8 cellular contexts compared by ENCODE assay signal in the genomic region with DNA sequence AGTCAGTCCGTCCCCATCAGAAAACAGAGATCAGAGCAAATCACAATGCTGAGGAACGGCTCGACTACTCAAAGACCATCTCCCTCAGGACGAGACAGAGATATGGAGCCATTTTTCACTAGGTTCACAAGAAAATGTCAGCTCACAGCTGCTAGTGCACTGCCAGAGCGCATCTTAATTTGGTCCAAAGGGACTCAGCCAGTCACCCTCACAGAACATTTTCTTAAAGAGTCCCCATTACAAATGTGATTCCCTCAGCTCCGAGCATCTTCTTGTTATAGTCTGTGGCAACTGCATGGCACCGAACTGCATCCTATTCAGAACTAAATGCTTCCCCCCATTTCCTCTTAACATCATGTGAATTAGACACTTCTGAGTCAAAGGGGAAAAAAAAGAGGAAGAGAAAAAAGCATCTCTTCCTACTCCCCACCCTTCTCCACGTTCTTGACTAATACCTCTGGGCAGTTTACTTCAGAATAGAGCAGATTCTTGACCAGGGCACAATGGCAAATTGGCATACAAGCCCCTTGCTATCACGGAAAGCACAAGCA.
A peak's percentile ranks its signal among the peaks of the same experiment; 100 is the strongest.
DNase-seq lines count a peak whose midpoint lies in the region; ATAC-seq, FAIRE-seq and TF ChIP-seq lines count a peak whose summit lies in the region.

No MANE protein-coding gene starts in this region.

- H3K27me3 Mint-ChIP-seq in neural progenitor cell (ENCODE audit: insufficient read depth, low read depth): peaks cover 2% of the 10 kb centered on the region
- peaks cover 3% of the 10 kb centered on the region for H3K27me3 Mint-ChIP-seq in activated T-helper 2 cell treated with anti-CD3 and anti-CD28 coated beads, Interferon-gamma antibody, Interleukin-2, Interleukin-4, amounts not matched to agents 10 μg/mL and 5 μg/mL and 100 μg/mL, durations not matched to agents 14 hours and 24 hours and 36 hours (ENCODE audit: low read depth)

- H3K4me1 Mint-ChIP-seq in neural progenitor cell: peaks cover 16% of the 10 kb centered on the region
- no peaks in the 10 kb centered on the region for H3K4me1 Mint-ChIP-seq in activated T-helper 2 cell treated with anti-CD3 and anti-CD28 coated beads, Interferon-gamma antibody, Interleukin-2, Interleukin-4, amounts not matched to agents 10 μg/mL and 5 μg/mL and 100 μg/mL, durations not matched to agents 14 hours and 24 hours and 36 hours (ENCODE audit: low read depth)

- H3K9me3 Mint-ChIP-seq in neural progenitor cell: no peaks in the 10 kb centered on the region
- no peaks in the 10 kb centered on the region for H3K9me3 Mint-ChIP-seq in activated T-helper 2 cell treated with anti-CD3 and anti-CD28 coated beads, Interferon-gamma antibody, Interleukin-2, Interleukin-4, amounts not matched to agents 10 μg/mL and 5 μg/mL and 100 μg/mL, durations not matched to agents 14 hours and 24 hours and 36 hours

- H3K4me2 ChIP-seq in GM12878 (ENCODE audit: control insufficient read depth, insufficient read depth): no peak overlapping the region
- peak overlapping the region; percentile 77 for H3K4me2 ChIP-seq in neural progenitor cell
- H3K4me2 ChIP-seq in PC-9: no peak overlapping the region

- no peaks in the 10 kb centered on the region for H3K9me2 ChIP-seq in PC-9 (ENCODE audit: insufficient read depth)

- CTCF ChIA-PET in GM12878 (lab: Yijun Ruan, JAX) (no interaction called here), PC-9 (lab: Charles Lee) (no interaction called here)

- H3K27ac ChIP-seq in GM12878 (ENCODE audit: control insufficient read depth, insufficient read depth): no peak overlapping the region
- no peak overlapping the region for H3K27ac ChIP-seq in neural progenitor cell
- no peak overlapping the region for H3K27ac ChIP-seq in PC-9

- H3K36me3 Mint-ChIP-seq in neural progenitor cell: no peaks in the 10 kb centered on the region
- H3K36me3 Mint-ChIP-seq in activated T-helper 2 cell treated with anti-CD3 and anti-CD28 coated beads, Interferon-gamma antibody, Interleukin-2, Interleukin-4, amounts not matched to agents 10 μg/mL and 5 μg/mL and 100 μg/mL, durations not matched to agents 14 hours and 24 hours and 36 hours (ENCODE audit: low read depth): no peaks in the 10 kb centered on the region

- BruUV-seq in GM12878 (replicated peaks; lab: Mats Ljungman, UMichigan) (no TSS peak), PC-9 (replicated peaks; lab: Mats Ljungman, UMichigan) (no TSS peak)

- TF ChIP-seq POLR2A in GM12878 (IDR thresholded peaks at IDR 0.05; ENCODE audit: low read depth, low read length): no peak

- no peak overlapping the region for H3K4me3 Mint-ChIP-seq in neural progenitor cell
- no peak overlapping the region for H3K4me3 Mint-ChIP-seq in activated T-helper 2 cell treated with anti-CD3 and anti-CD28 coated beads, Interferon-gamma antibody, Interleukin-2, Interleukin-4, amounts not matched to agents 10 μg/mL and 5 μg/mL and 100 μg/mL, durations not matched to agents 14 hours and 24 hours and 36 hours (ENCODE audit: low read depth)

- in situ Hi-C loops in GM12878 (cut with MboI): no loop called here

- RAD21 ChIA-PET in GM12878 (lab: Charles Lee; ENCODE audit: unreplicated experiment): no interaction called here

- H2AFZ ChIP-seq in GM12878 (ENCODE audit: control insufficient read depth, low read depth, low read length): no peak overlapping the region
- peak overlapping the region; percentile 92 for H2AFZ ChIP-seq in neural progenitor cell (replicated peaks)
- H2AFZ ChIP-seq in PC-9: no peak overlapping the region

- peak; percentile 84 for ATAC-seq in GM19468 (IDR thresholded peaks at IDR 0.05; ENCODE audit: extremely low read depth, unreplicated experiment)
- peak; percentile 78 for ATAC-seq in HG03457 (IDR thresholded peaks at IDR 0.05; ENCODE audit: unreplicated experiment)
- peak; percentile 94 for ATAC-seq in GM12878

- no peaks in the 10 kb centered on the region for H3K79me2 ChIP-seq in GM12878 (ENCODE audit: control insufficient read depth, insufficient read depth, low read length)
- no peaks in the 10 kb centered on the region for H3K79me2 ChIP-seq in neural progenitor cell (ENCODE audit: low read depth)
- no peaks in the 10 kb centered on the region for H3K79me2 ChIP-seq in PC-9 (ENCODE audit: low read depth)

- H3K27ac Mint-ChIP-seq in neural progenitor cell: no peak overlapping the region
- H3K27ac Mint-ChIP-seq in activated T-helper 2 cell treated with anti-CD3 and anti-CD28 coated beads, Interferon-gamma antibody, Interleukin-2, Interleukin-4, amounts not matched to agents 10 μg/mL and 5 μg/mL and 100 μg/mL, durations not matched to agents 14 hours and 24 hours and 36 hours: no peak overlapping the region

- H4K20me1 ChIP-seq in GM12878 (ENCODE audit: control insufficient read depth, insufficient read depth) (no peaks in the 10 kb centered on the region), neural progenitor cell (ENCODE audit: low read depth) (no peaks in the 10 kb centered on the region), PC-9 (ENCODE audit: insufficient read depth) (no peaks in the 10 kb centered on the region)

- TF ChIP-seq EP300 in GM12878 (IDR thresholded peaks at IDR 0.05; ENCODE audit: borderline replicate concordance in 1 of 2, control insufficient read depth in 1 of 2, low read depth in 2 of 2, low read length in 2 of 2): peak in 1 of 2 experiments; percentile 48; a peak in 1 of 4 replicates

- no peaks in the 10 kb centered on the region; a peak in 1 of 4 replicates for H3K27me3 ChIP-seq in GM12878 (replicated peaks in 1 of 2; ENCODE audit: control insufficient read depth in 2 of 2, insufficient read depth in 2 of 2, low read length in 1 of 2)
- peaks cover 7% of the 10 kb centered on the region for H3K27me3 ChIP-seq in neural progenitor cell
- no peaks in the 10 kb centered on the region for H3K27me3 ChIP-seq in PC-9 (ENCODE audit: insufficient read depth, low read depth)

- H3K4me3 ChIP-seq in GM12878 (no peak overlapping the region; the same call in 1 of the 2 replicates), neural progenitor cell (peak overlapping the region; percentile 53), PC-9 (no peak overlapping the region)

- H3K4me1 ChIP-seq in GM12878 (ENCODE audit: control insufficient read depth, insufficient read depth, low read length) (peaks cover 2% of the 10 kb centered on the region; the same call in 1 of the 2 replicates), neural progenitor cell (peaks cover 28% of the 10 kb centered on the region), PC-9 (replicated peaks; ENCODE audit: insufficient read depth) (no peaks in the 10 kb centered on the region)

- SMC1A ChIA-PET in GM12878 (lab: Charles Lee; ENCODE audit: uncharacterized antibody, unreplicated experiment): no interaction called here

- POLR2A ChIA-PET in GM12878 (lab: Charles Lee): no interaction called here
- POLR2A ChIA-PET in PC-9 (lab: Charles Lee; ENCODE audit: unreplicated experiment): no interaction called here

- H3K36me3 ChIP-seq in GM12878 (ENCODE audit: control insufficient read depth in 2 of 2, insufficient read depth in 2 of 2, low read length in 1 of 2) (no peaks in the 10 kb centered on the region), neural progenitor cell (no peaks in the 10 kb centered on the region), PC-9 (ENCODE audit: low read depth) (no peaks in the 10 kb centered on the region)

- TF ChIP-seq RAD21 in GM12878 (IDR thresholded peaks at IDR 0.05; ENCODE audit: insufficient read depth, low read depth, low read length): no peak

- FAIRE-seq in GM12878 (lab: Jason Lieb, UNC): no peak

- TF ChIP-seq CTCF in GM12878 (IDR thresholded peaks at IDR 0.05 in 2 of 3, conservative IDR thresholded peaks at IDR 0.05 in 1 of 3; ENCODE audit: control insufficient read depth in 2 of 3, extremely low read depth in 1 of 3, insufficient read depth in 1 of 3, low read depth in 3 of 3, low read length in 3 of 3) (no peak), neural progenitor cell (IDR thresholded peaks at IDR 0.05) (no peak), PC-9 (conservative IDR thresholded peaks at IDR 0.05) (no peak)

- WGBS in GM12878 (ENCODE audit: insufficient coverage, insufficient replicate concordance, low lambda C conversion rate, missing lambda C conversion rate): 15% methylated on average over 9 of the region's 9 CpGs

- intact Hi-C loops in GM12878 (cut with micrococcal nuclease; ENCODE audit: unreplicated experiment) (no loop called here), PC-9 (cut with micrococcal nuclease; ENCODE audit: unreplicated experiment) (no loop called here)
- intact Hi-C loops in activated T-helper 2 cell treated with anti-CD3 and anti-CD28 coated beads, Interferon-gamma antibody, Interleukin-2, Interleukin-4, amounts not matched to agents 10 μg/mL and 5 μg/mL and 100 μg/mL, durations not matched to agents 14 hours and 24 hours and 36 hours (cut with micrococcal nuclease): no loop called here

- H3K9me3 ChIP-seq in GM12878 (replicated peaks; ENCODE audit: control insufficient read depth, insufficient read depth, low read length) (no peaks in the 10 kb centered on the region), neural progenitor cell (ENCODE audit: low read depth) (no peaks in the 10 kb centered on the region), PC-9 (ENCODE audit: insufficient read depth, low read depth) (no peaks in the 10 kb centered on the region)

- no peak overlapping the region for H3K9ac ChIP-seq in GM12878 (ENCODE audit: control insufficient read depth, insufficient read depth, low read length)
- H3K9ac ChIP-seq in neural progenitor cell: no peak overlapping the region

- DNase-seq in Ammon's horn (ENCODE audit: low spot score) (peak; percentile 59), GM12878 (ENCODE audit: low read depth, low spot score) (peak; percentile 24), neural progenitor cell (ENCODE audit: low spot score) (no peak), PC-9 (no peak)
- DNase-seq in activated T-helper 2 cell treated with anti-CD3 and anti-CD28 coated beads, Interferon-gamma antibody, Interleukin-2, Interleukin-4, amounts not matched to agents 10 μg/mL and 5 μg/mL and 100 μg/mL, durations not matched to agents 14 hours and 24 hours and 36 hours (ENCODE audit: low spot score): no peak
- no peak for DNase-seq in activated CD8-positive, alpha-beta memory T cell treated with anti-CD3 and anti-CD28 coated beads for 24 hours

- H3F3A ChIP-seq in neural progenitor cell (ENCODE audit: low read depth): no peaks in the 10 kb centered on the region
- H3F3A ChIP-seq in PC-9 (ENCODE audit: insufficient read depth, low read depth): no peaks in the 10 kb centered on the region

TF ChIP-seq in GM12878, 131 proteins besides CTCF, POLR2A, EP300 and RAD21 (continues in another document):
- TF ChIP-seq HCFC1 (IDR thresholded peaks at IDR 0.05; ENCODE audit: low read length) (no peak), ZZZ3 (IDR thresholded peaks at IDR 0.05; ENCODE audit: control insufficient read depth, insufficient read length, low read depth) (no peak)

Comparison
In these comparisons a context has a peak if more than half of its experiments do, and no peak if none do; other contexts are left out.
1. DNase-seq: peak in Ammon's horn (single experiment) and GM12878 (single experiment); none in neural progenitor cell (single experiment), activated T-helper 2 cell treated with anti-CD3 and anti-CD28 coated beads, Interferon-gamma antibody, Interleukin-2, Interleukin-4, amounts not matched to agents 10 μg/mL and 5 μg/mL and 100 μg/mL, durations not matched to agents 14 hours and 24 hours and 36 hours (single experiment), activated CD8-positive, alpha-beta memory T cell treated with anti-CD3 and anti-CD28 coated beads for 24 hours (single experiment) and PC-9 (0 of 2).
2. Peak in every context shown above with its lines, with median percentiles within 50 percentile points of each other: ATAC-seq.